Comparison of ENCODE assay signal across 1 cellular context in genomic region chr11:334264-335033, GRCh38.
TF ChIP-seq lines count a peak whose summit lies in the region.

No MANE protein-coding gene starts in this region.

TF ChIP-seq in GM23338, 12 proteins besides CTCF, POLR2A, EP300 and RAD21 (continued from another document):
- no peak for TF ChIP-seq REST (IDR thresholded peaks at IDR 0.05; ENCODE audit: unreplicated experiment)
